Comparison of ENCODE assay signal across 18 cellular contexts in the genomic region with DNA sequence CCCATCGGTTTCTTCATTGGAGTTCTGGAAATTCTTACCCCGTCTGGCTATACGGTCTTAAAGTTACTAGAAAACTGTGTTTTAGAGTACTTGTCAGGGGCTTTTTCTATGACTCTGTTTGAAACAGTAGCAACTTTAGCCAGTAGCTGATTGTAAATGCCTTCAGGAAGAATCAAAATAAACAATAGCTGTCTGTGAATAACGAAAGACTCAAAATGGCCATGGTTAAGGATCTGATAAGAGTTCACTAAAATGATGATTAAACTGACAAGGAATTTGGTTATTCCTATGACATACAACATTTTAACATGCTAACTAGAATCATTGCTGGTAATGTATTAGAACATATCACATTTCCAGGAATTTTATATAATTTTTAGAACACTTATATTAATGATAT.
A peak's percentile ranks its signal among the peaks of the same experiment; 100 is the strongest.
DNase-seq lines count a peak whose midpoint lies in the region; ATAC-seq and TF ChIP-seq lines count a peak whose summit lies in the region.
"Had no signal": no experiment of that assay in that cellular context is flagged by ENCODE, and none has a peak within 500 bp of the region (broad histone marks: within the 10 kb centered on the region; RNA-seq: fewer than 3 reads in every experiment).

No MANE protein-coding gene starts in this region.

- 46% methylated on average over 4 of the region's 4 CpGs for WGBS in SK-N-SH (ENCODE audit: low lambda C conversion rate)

- TF ChIP-seq RAD21 in SK-N-SH (IDR thresholded peaks at IDR 0.05; ENCODE audit: low read length), result no peak

- no peak overlapping the region for H3K27ac ChIP-seq in SK-N-SH (ENCODE audit: low read depth in 2 of 2, low read length in 1 of 2)
- H3K27ac ChIP-seq: 22Rv1, BLaER1, HL-60 had no signal

- no peak overlapping the region for H3K4me2 ChIP-seq in SK-N-SH
- H3K4me2 ChIP-seq: BLaER1 had no signal

- no peak overlapping the region for H3K4me3 ChIP-seq in SK-N-SH (ENCODE audit: low read depth in 2 of 2, low read length in 1 of 2)
- H3K4me3 ChIP-seq: BLaER1, K562 had no signal

- TF ChIP-seq EP300 in SK-N-SH (IDR thresholded peaks at IDR 0.05; ENCODE audit: borderline replicate concordance in 1 of 2, low read depth in 1 of 2, low read length in 1 of 2), result no peak

- H3F3A ChIP-seq in SK-N-SH (replicated peaks; ENCODE audit: insufficient read depth), result no peaks in the 10 kb centered on the region

- H3K9me3 ChIP-seq in SK-N-SH, result no peaks in the 10 kb centered on the region

- H3K36me3 ChIP-seq in SK-N-SH (replicated peaks in 1 of 2; ENCODE audit: control insufficient read depth in 1 of 2, insufficient read depth in 2 of 2, low read length in 1 of 2), result no peaks in the 10 kb centered on the region
- H3K36me3 ChIP-seq: BLaER1 had no signal

- no peaks in the 10 kb centered on the region for H4K20me1 ChIP-seq in SK-N-SH (ENCODE audit: insufficient read depth)
- H4K20me1 ChIP-seq: BLaER1 had no signal

- TF ChIP-seq CTCF in SK-N-SH (IDR thresholded peaks at IDR 0.05), result no peak

- POLR2A ChIA-PET in SK-N-SH (lab: Yijun Ruan, JAX), result no interaction called here

- no peaks in the 10 kb centered on the region for H3K27me3 ChIP-seq in SK-N-SH (ENCODE audit: insufficient read depth)
- H3K27me3 ChIP-seq: BLaER1 had no signal

- no peaks in the 10 kb centered on the region for H3K9me2 ChIP-seq in SK-N-SH

- H2AFZ ChIP-seq in SK-N-SH (ENCODE audit: low read depth), result no peak overlapping the region

- H3K4me1 ChIP-seq in SK-N-SH (ENCODE audit: control insufficient read depth in 1 of 2, insufficient read depth in 2 of 2, low read depth in 1 of 2, low read length in 1 of 2), result no peaks in the 10 kb centered on the region
- H3K4me1 ChIP-seq: BLaER1 had no signal

- no peak for ATAC-seq in GM21825 (IDR thresholded peaks at IDR 0.05; ENCODE audit: unreplicated experiment)
- ATAC-seq: CD8-positive, alpha-beta T cell; HCT116; K562 had no signal

- H3K79me2 ChIP-seq in SK-N-SH (ENCODE audit: insufficient read depth), result no peaks in the 10 kb centered on the region

- no peak overlapping the region for H3K9ac ChIP-seq in SK-N-SH
- H3K9ac ChIP-seq: BLaER1 had no signal

- peak; percentile 3 for DNase-seq in NCI-H526 treated with DMSO at 0.1 percent for 48 hours (lab: John Stamatoyannopoulos, UW)
- no peak for DNase-seq in NCI-H526 (lab: John Stamatoyannopoulos, UW)
- peak; percentile 26 for DNase-seq in amniotic epithelial cell (ENCODE audit: low read depth)
- DNase-seq in hepatic stellate cell (ENCODE audit: low spot score), result peak; percentile 25
- DNase-seq in SK-N-SH, result no peak
- no peak for DNase-seq in central memory CD4-positive, alpha-beta T cell
- DNase-seq: Calu3; CD8-positive, alpha-beta T cell; DMS79 treated with DMSO at 0.1 percent for 48 hours; GF-D8; GOT3; H7 had no signal

- CTCF ChIA-PET in SK-N-SH (lab: Yijun Ruan, JAX), result no interaction called here

TF ChIP-seq in SK-N-SH, 30 proteins besides CTCF, POLR2A, EP300 and RAD21:
- TF ChIP-seq FOXJ3 (CRISPR knock-in tag; IDR thresholded peaks at IDR 0.05) (no peak), RFX5 (IDR thresholded peaks at IDR 0.05; ENCODE audit: low read length) (no peak), GABPA (IDR thresholded peaks at IDR 0.05; ENCODE audit: low read depth) (no peak), TCF12 (IDR thresholded peaks at IDR 0.05) (no peak), NRF1 (IDR thresholded peaks at IDR 0.05; ENCODE audit: low read depth, low read length) (no peak), FOSL2 (IDR thresholded peaks at IDR 0.05; ENCODE audit: borderline replicate concordance, low read depth) (no peak), RCOR1 (IDR thresholded peaks at IDR 0.05; ENCODE audit: low read length) (no peak), POLR2AphosphoS5 (IDR thresholded peaks at IDR 0.05; ENCODE audit: low read depth, low read length) (no peak), NFIC (IDR thresholded peaks at IDR 0.05; ENCODE audit: borderline replicate concordance) (no peak), FOXM1 (IDR thresholded peaks at IDR 0.05; ENCODE audit: low read depth) (no peak), MXI1 (IDR thresholded peaks at IDR 0.05; ENCODE audit: low read depth, low read length) (no peak), ELF1 (IDR thresholded peaks at IDR 0.05) (no peak)
- TF ChIP-seq, protein P1, sequence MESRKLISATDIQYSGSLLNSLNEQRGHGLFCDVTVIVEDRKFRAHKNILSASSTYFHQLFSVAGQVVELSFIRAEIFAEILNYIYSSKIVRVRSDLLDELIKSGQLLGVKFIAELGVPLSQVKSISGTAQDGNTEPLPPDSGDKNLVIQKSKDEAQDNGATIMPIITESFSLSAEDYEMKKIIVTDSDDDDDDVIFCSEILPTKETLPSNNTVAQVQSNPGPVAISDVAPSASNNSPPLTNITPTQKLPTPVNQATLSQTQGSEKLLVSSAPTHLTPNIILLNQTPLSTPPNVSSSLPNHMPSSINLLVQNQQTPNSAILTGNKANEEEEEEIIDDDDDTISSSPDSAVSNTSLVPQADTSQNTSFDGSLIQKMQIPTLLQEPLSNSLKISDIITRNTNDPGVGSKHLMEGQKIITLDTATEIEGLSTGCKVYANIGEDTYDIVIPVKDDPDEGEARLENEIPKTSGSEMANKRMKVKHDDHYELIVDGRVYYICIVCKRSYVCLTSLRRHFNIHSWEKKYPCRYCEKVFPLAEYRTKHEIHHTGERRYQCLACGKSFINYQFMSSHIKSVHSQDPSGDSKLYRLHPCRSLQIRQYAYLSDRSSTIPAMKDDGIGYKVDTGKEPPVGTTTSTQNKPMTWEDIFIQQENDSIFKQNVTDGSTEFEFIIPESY (IDR thresholded peaks at IDR 0.05; ENCODE audit: borderline replicate concordance, low read depth), result no peak
- TF ChIP-seq, protein P2, sequence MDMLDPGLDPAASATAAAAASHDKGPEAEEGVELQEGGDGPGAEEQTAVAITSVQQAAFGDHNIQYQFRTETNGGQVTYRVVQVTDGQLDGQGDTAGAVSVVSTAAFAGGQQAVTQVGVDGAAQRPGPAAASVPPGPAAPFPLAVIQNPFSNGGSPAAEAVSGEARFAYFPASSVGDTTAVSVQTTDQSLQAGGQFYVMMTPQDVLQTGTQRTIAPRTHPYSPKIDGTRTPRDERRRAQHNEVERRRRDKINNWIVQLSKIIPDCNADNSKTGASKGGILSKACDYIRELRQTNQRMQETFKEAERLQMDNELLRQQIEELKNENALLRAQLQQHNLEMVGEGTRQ (IDR thresholded peaks at IDR 0.05; ENCODE audit: borderline replicate concordance, low read depth, low read length), result no peak
- TF ChIP-seq, protein P3, sequence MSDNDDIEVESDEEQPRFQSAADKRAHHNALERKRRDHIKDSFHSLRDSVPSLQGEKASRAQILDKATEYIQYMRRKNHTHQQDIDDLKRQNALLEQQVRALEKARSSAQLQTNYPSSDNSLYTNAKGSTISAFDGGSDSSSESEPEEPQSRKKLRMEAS (IDR thresholded peaks at IDR 0.05; ENCODE audit: low read depth), result no peak
- TF ChIP-seq, protein P4, sequence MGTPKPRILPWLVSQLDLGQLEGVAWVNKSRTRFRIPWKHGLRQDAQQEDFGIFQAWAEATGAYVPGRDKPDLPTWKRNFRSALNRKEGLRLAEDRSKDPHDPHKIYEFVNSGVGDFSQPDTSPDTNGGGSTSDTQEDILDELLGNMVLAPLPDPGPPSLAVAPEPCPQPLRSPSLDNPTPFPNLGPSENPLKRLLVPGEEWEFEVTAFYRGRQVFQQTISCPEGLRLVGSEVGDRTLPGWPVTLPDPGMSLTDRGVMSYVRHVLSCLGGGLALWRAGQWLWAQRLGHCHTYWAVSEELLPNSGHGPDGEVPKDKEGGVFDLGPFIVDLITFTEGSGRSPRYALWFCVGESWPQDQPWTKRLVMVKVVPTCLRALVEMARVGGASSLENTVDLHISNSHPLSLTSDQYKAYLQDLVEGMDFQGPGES (IDR thresholded peaks at IDR 0.05; ENCODE audit: low read depth, low read length), result no peak
- TF ChIP-seq, protein P5, sequence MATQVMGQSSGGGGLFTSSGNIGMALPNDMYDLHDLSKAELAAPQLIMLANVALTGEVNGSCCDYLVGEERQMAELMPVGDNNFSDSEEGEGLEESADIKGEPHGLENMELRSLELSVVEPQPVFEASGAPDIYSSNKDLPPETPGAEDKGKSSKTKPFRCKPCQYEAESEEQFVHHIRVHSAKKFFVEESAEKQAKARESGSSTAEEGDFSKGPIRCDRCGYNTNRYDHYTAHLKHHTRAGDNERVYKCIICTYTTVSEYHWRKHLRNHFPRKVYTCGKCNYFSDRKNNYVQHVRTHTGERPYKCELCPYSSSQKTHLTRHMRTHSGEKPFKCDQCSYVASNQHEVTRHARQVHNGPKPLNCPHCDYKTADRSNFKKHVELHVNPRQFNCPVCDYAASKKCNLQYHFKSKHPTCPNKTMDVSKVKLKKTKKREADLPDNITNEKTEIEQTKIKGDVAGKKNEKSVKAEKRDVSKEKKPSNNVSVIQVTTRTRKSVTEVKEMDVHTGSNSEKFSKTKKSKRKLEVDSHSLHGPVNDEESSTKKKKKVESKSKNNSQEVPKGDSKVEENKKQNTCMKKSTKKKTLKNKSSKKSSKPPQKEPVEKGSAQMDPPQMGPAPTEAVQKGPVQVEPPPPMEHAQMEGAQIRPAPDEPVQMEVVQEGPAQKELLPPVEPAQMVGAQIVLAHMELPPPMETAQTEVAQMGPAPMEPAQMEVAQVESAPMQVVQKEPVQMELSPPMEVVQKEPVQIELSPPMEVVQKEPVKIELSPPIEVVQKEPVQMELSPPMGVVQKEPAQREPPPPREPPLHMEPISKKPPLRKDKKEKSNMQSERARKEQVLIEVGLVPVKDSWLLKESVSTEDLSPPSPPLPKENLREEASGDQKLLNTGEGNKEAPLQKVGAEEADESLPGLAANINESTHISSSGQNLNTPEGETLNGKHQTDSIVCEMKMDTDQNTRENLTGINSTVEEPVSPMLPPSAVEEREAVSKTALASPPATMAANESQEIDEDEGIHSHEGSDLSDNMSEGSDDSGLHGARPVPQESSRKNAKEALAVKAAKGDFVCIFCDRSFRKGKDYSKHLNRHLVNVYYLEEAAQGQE (IDR thresholded peaks at IDR 0.05; ENCODE audit: low read depth, low read length), result no peak

Comparison
In these comparisons a context has a peak if more than half of its experiments do, and no peak if none do; other contexts are left out.
1. DNase-seq: peak in NCI-H526 treated with DMSO at 0.1 percent for 48 hours (single experiment), amniotic epithelial cell (single experiment) and hepatic stellate cell (single experiment); none in NCI-H526 (0 of 2), SK-N-SH (single experiment) and central memory CD4-positive, alpha-beta T cell (single experiment).